Comparison of ENCODE assay signal across 30 cellular contexts in the genomic region with DNA sequence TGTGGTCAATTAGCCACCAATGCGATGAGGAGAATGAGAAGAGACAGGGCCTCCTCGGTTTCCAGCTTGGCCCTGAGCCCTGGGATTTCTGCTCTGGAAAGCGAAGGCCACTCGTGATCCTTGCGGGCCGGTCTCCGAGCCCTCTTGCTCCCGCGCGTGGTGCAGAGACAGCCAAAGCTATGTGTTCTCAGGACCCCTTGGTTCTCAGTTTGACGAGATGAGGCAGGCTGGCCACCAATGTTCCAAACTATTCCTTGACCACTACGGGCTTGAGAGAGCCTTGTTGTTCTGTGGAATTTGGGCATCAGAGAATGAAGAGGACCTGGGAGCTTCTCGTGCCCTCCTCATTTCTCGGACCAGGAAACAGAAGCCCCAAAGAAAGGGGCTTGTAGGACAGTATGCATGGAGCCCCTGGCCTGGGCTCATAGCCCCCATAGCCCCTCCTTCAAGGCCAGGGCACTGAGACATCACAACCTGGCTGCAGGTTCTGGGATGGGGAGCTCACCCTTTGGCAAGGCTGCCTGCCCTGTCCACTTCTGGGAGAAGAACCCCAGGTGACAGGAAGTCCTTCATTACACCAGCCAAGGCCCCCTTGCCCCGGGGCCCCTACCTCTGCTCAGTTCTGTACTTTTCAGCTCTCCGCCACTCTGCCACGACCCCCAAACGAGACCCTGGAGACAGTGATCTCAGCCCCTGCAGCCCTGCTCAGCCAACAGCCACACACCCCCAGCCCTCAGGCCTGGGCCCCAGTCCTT.
DNase-seq lines count a peak whose midpoint lies in the region; ATAC-seq and TF ChIP-seq lines count a peak whose summit lies in the region.
"Had no signal": no experiment of that assay in that cellular context is flagged by ENCODE, and none has a peak within 500 bp of the region (broad histone marks: within the 10 kb centered on the region; RNA-seq: fewer than 3 reads in every experiment).

No MANE protein-coding gene starts in this region.

- H3K9me3 Mint-ChIP-seq in activated CD8-positive, alpha-beta memory T cell treated with anti-CD3 and anti-CD28 coated beads, Interleukin-2, amount 10 ng/mL, durations not matched to agents 7 days and 5 days (ENCODE audit: low read depth): no peaks in the 10 kb centered on the region
- H3K9me3 Mint-ChIP-seq: natural killer cell treated with Interleukin-12 subunit alpha and Interleukin-12 subunit beta and Interleukin-15 and Interleukin-18, amount 100 ng/mL, for 72 hours had no signal

- no peak for TF ChIP-seq CTCF in smooth muscle cell (IDR thresholded peaks at IDR 0.05; ENCODE audit: borderline replicate concordance, insufficient read depth, poor library complexity, severe bottlenecking)

- no peaks in the 10 kb centered on the region for H3K79me2 ChIP-seq in smooth muscle cell (ENCODE audit: low read depth)
- H3K79me2 ChIP-seq: parathyroid adenoma had no signal

- no peaks in the 10 kb centered on the region for H3K4me1 Mint-ChIP-seq in activated CD8-positive, alpha-beta memory T cell treated with anti-CD3 and anti-CD28 coated beads, Interleukin-2, amount 10 ng/mL, durations not matched to agents 7 days and 5 days

- peaks cover 7% of the 10 kb centered on the region for H3K27me3 Mint-ChIP-seq in activated CD8-positive, alpha-beta memory T cell treated with anti-CD3 and anti-CD28 coated beads, Interleukin-2, amount 10 ng/mL, durations not matched to agents 7 days and 5 days

- no peaks in the 10 kb centered on the region for H4K20me1 ChIP-seq in smooth muscle cell (ENCODE audit: low read depth)

- no peaks in the 10 kb centered on the region for H3K27me3 ChIP-seq in H7 (ENCODE audit: control insufficient read depth, insufficient read depth, low read length)
- H3K27me3 ChIP-seq in smooth muscle cell (ENCODE audit: low read depth): no peaks in the 10 kb centered on the region
- H3K27me3 ChIP-seq: body of pancreas, foreskin keratinocyte, Peyer's patch had no signal

- H3F3A ChIP-seq in smooth muscle cell (ENCODE audit: low read depth): no peaks in the 10 kb centered on the region

- H3K4me3 ChIP-seq in H7 (ENCODE audit: insufficient read depth, low read depth, low read length) (no peak overlapping the region), smooth muscle cell (no peak overlapping the region)
- H3K4me3 ChIP-seq: adrenal gland, body of pancreas, esophagus squamous epithelium, heart left ventricle, lower lobe of right lung, mucosa of descending colon, Peyer's patch, suprapubic skin had no signal

- H3K9ac ChIP-seq in smooth muscle cell (ENCODE audit: low read depth): no peak overlapping the region
- H3K9ac ChIP-seq: parathyroid adenoma had no signal

- H3K4me2 ChIP-seq in smooth muscle cell: no peak overlapping the region

- ATAC-seq in activated CD8-positive, alpha-beta memory T cell treated with anti-CD3 and anti-CD28 coated beads, Interleukin-2, amount 10 ng/mL, durations not matched to agents 7 days and 5 days: no peak
- ATAC-seq in HG02571 (IDR thresholded peaks at IDR 0.05; ENCODE audit: unreplicated experiment): no peak
- ATAC-seq: activated CD4-positive, alpha-beta T cell treated with anti-CD3 and anti-CD28 coated beads for 36 hours; body of pancreas; foreskin keratinocyte; heart left ventricle; lower lobe of right lung; mucosa of descending colon; natural killer cell treated with Interleukin-12 subunit alpha and Interleukin-12 subunit beta and Interleukin-15 and Interleukin-18, amount 100 ng/mL, for 72 hours; stimulated activated naive B cell treated with anti-CD40 and anti-IgM and Interleukin-4, amounts not matched to agents 10 μg/mL and 1 μg/mL and 100 μg/mL, for 72 hours had no signal

- H3K4me3 Mint-ChIP-seq in activated CD8-positive, alpha-beta memory T cell treated with anti-CD3 and anti-CD28 coated beads, Interleukin-2, amount 10 ng/mL, durations not matched to agents 7 days and 5 days: no peak overlapping the region
- H3K4me3 Mint-ChIP-seq: activated CD4-positive, alpha-beta T cell treated with anti-CD3 and anti-CD28 coated beads for 36 hours; CD4-positive, CD25-positive, alpha-beta regulatory T cell; natural killer cell treated with Interleukin-12 subunit alpha and Interleukin-12 subunit beta and Interleukin-15 and Interleukin-18, amount 100 ng/mL, for 72 hours; stimulated activated naive B cell treated with anti-CD40 and anti-IgM and Interleukin-4, amounts not matched to agents 10 μg/mL and 1 μg/mL and 100 μg/mL, for 72 hours had no signal

- no peaks in the 10 kb centered on the region for H3K9me3 ChIP-seq in smooth muscle cell (replicated peaks; ENCODE audit: low read depth)
- H3K9me3 ChIP-seq: adrenal gland, body of pancreas, esophagus squamous epithelium, heart left ventricle, lower lobe of right lung, mucosa of descending colon, Peyer's patch, suprapubic skin had no signal

- no peak overlapping the region for H2AFZ ChIP-seq in smooth muscle cell (ENCODE audit: low read depth)
- H2AFZ ChIP-seq: parathyroid adenoma had no signal

- H3K27ac ChIP-seq in smooth muscle cell (ENCODE audit: low read depth): peak overlapping the region; percentile 74
- H3K27ac ChIP-seq: adrenal gland, body of pancreas, esophagus squamous epithelium, foreskin keratinocyte, heart left ventricle, lower lobe of right lung, parathyroid adenoma, Peyer's patch, suprapubic skin had no signal

- no peaks in the 10 kb centered on the region for H3K36me3 Mint-ChIP-seq in activated CD8-positive, alpha-beta memory T cell treated with anti-CD3 and anti-CD28 coated beads, Interleukin-2, amount 10 ng/mL, durations not matched to agents 7 days and 5 days
- H3K36me3 Mint-ChIP-seq: CD4-positive, CD25-positive, alpha-beta regulatory T cell; natural killer cell treated with Interleukin-12 subunit alpha and Interleukin-12 subunit beta and Interleukin-15 and Interleukin-18, amount 100 ng/mL, for 72 hours had no signal

- DNase-seq in activated CD8-positive, alpha-beta memory T cell treated with anti-CD3 and anti-CD28 coated beads for 24 hours: peak; percentile 38
- no peak for DNase-seq in activated CD8-positive, alpha-beta memory T cell treated with anti-CD3 and anti-CD28 coated beads, Interleukin-2, amount 10 ng/mL, durations not matched to agents 7 days and 5 days
- DNase-seq in H7 (peak; percentile 16), mucosa of gallbladder (ENCODE audit: low spot score) (peak; percentile 9), smooth muscle cell (lab: John Stamatoyannopoulos, UW; ENCODE audit: unreplicated experiment) (no peak), NCI-H2081 (lab: John Stamatoyannopoulos, UW) (no peak)
- DNase-seq in activated CD4-positive, CD25-positive, alpha-beta regulatory T cell (lab: John Stamatoyannopoulos, UW): no peak
- DNase-seq: activated CD4-positive, alpha-beta T cell treated with anti-CD3 and anti-CD28 coated beads for 36 hours; Calu3; CD4-positive, CD25-positive, alpha-beta regulatory T cell; cerebellar nuclear complex; DND-41; esophagus squamous epithelium; foreskin keratinocyte; lower lobe of right lung; mucosa of descending colon; NCI-H146; NCI-H2107; NCI-H345; SHP77 treated with DMSO at 0.1 percent for 48 hours; stimulated activated CD4-positive, alpha-beta T cell treated with anti-CD3 and anti-CD28 coated beads, Interleukin-15, amount 100 ng/mL, for 24 hours; stimulated activated naive B cell treated with anti-CD40 and anti-IgM and Interleukin-4, amounts not matched to agents 10 μg/mL and 1 μg/mL and 100 μg/mL, for 72 hours had no signal

- no peak overlapping the region for H3K27ac Mint-ChIP-seq in activated CD8-positive, alpha-beta memory T cell treated with anti-CD3 and anti-CD28 coated beads, Interleukin-2, amount 10 ng/mL, durations not matched to agents 7 days and 5 days
- H3K27ac Mint-ChIP-seq: activated CD4-positive, alpha-beta T cell treated with anti-CD3 and anti-CD28 coated beads for 36 hours; CD4-positive, CD25-positive, alpha-beta regulatory T cell; natural killer cell treated with Interleukin-12 subunit alpha and Interleukin-12 subunit beta and Interleukin-15 and Interleukin-18, amount 100 ng/mL, for 72 hours; stimulated activated naive B cell treated with anti-CD40 and anti-IgM and Interleukin-4, amounts not matched to agents 10 μg/mL and 1 μg/mL and 100 μg/mL, for 72 hours had no signal

- WGBS in smooth muscle cell (ENCODE audit: low lambda C conversion rate): 66% methylated on average over 18 of the region's 18 CpGs

- H3K4me1 ChIP-seq in smooth muscle cell (ENCODE audit: low read depth): no peaks in the 10 kb centered on the region
- H3K4me1 ChIP-seq: adrenal gland, body of pancreas, esophagus squamous epithelium, foreskin keratinocyte, lower lobe of right lung, parathyroid adenoma, Peyer's patch, suprapubic skin had no signal

- no peaks in the 10 kb centered on the region for H3K36me3 ChIP-seq in H7 (replicated peaks; ENCODE audit: control insufficient read depth, insufficient read depth, low read length)
- no peaks in the 10 kb centered on the region for H3K36me3 ChIP-seq in smooth muscle cell (ENCODE audit: low read depth)
- H3K36me3 ChIP-seq: adrenal gland, esophagus squamous epithelium, heart left ventricle, lower lobe of right lung, Peyer's patch, suprapubic skin had no signal

- CTCF ChIA-PET in activated CD8-positive, alpha-beta memory T cell treated with anti-CD3 and anti-CD28 coated beads, Interleukin-2, amount 10 ng/mL, durations not matched to agents 7 days and 5 days (lab: Charles Lee): no interaction called here

Comparison
In these comparisons a context has a peak if more than half of its experiments do, and no peak if none do; other contexts are left out.
1. DNase-seq: peak in activated CD8-positive, alpha-beta memory T cell treated with anti-CD3 and anti-CD28 coated beads for 24 hours (single experiment), H7 (single experiment) and mucosa of gallbladder (single experiment); none in activated CD8-positive, alpha-beta memory T cell treated with anti-CD3 and anti-CD28 coated beads, Interleukin-2, amount 10 ng/mL, durations not matched to agents 7 days and 5 days (single experiment), smooth muscle cell (single experiment), NCI-H2081 (0 of 2) and activated CD4-positive, CD25-positive, alpha-beta regulatory T cell (0 of 4).